22 cellular contexts compared by ENCODE assay signal in the genomic region with DNA sequence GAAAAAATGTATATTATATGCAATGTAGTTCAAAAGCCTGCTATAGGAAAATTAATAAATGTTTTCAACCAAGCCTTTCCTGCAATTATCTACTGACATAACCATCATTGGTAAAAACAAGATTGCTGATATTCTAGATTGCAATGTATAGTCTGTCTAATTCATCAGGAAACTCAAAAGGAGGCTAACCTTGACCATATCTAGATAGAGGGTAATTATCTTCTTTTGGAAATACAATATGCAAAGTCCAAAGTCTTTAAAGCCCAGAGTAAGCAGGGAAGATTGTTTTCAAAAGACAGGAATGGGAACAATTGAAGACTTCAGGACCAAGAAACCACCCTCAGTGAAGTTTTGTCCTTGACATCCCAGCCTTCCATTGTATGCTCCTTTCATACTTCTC.
"Had no signal": no experiment of that assay in that cellular context is flagged by ENCODE, and none has a peak within 500 bp of the region (broad histone marks: within the 10 kb centered on the region; RNA-seq: fewer than 3 reads in every experiment).

No MANE protein-coding gene starts in this region.

- DNase-seq: dermis blood vessel endothelial cell; dorsolateral prefrontal cortex; effector CD4-positive, alpha-beta T cell; effector memory CD4-positive, alpha-beta T cell; foreskin keratinocyte; heart left ventricle; hypothalamus; immature natural killer cell; islet precursor cell; kidney; kidney glomerular epithelial cell; left lung; left ventricle myocardium superior; lower lobe of right lung; mesenchymal stem cell had no signal

- H3K27me3 ChIP-seq: esophagus muscularis mucosa, foreskin keratinocyte, gastroesophageal sphincter, heart left ventricle, hepatocyte, left lung had no signal

- H3K4me3 ChIP-seq: coronary artery, dorsolateral prefrontal cortex, esophagus muscularis mucosa, gastroesophageal sphincter, heart left ventricle, hepatocyte, left lung, lower lobe of right lung had no signal

- H3K9me3 ChIP-seq: esophagus muscularis mucosa, gastroesophageal sphincter, heart left ventricle, left lung, lower lobe of right lung had no signal

- H3K4me1 ChIP-seq: esophagus muscularis mucosa, foreskin keratinocyte, gastroesophageal sphincter, heart left ventricle, left lung, lower lobe of right lung had no signal

- H3K36me3 ChIP-seq: esophagus muscularis mucosa, gastroesophageal sphincter, heart left ventricle, left lung, lower lobe of right lung had no signal

- H3K27ac Mint-ChIP-seq: immature natural killer cell, mesothelial cell of epicardium had no signal

- H3K79me2 ChIP-seq: hepatocyte had no signal

- ATAC-seq: foreskin keratinocyte, gastroesophageal sphincter, heart left ventricle, left lung, left ventricle myocardium superior, lower lobe of right lung had no signal

- H3K4me1 Mint-ChIP-seq: immature natural killer cell, mesothelial cell of epicardium had no signal

- FAIRE-seq: endothelial cell of umbilical vein, frontal cortex had no signal

- H3K4me3 Mint-ChIP-seq: immature natural killer cell, mesothelial cell of epicardium had no signal

- H2AFZ ChIP-seq: hepatocyte had no signal

- H3K4me2 ChIP-seq: hepatocyte had no signal

- H3K27ac ChIP-seq: coronary artery, dorsolateral prefrontal cortex, esophagus muscularis mucosa, foreskin keratinocyte, gastroesophageal sphincter, heart left ventricle, hepatocyte, left lung, lower lobe of right lung had no signal

- H3K36me3 Mint-ChIP-seq: immature natural killer cell, mesothelial cell of epicardium had no signal
